Comparison of ENCODE assay signal across 1 cellular context in genomic region chr10:58992830-58993460, GRCh38.
TF ChIP-seq lines count a peak whose summit lies in the region.

No MANE protein-coding gene starts in this region.

TF ChIP-seq in GM23338, 12 proteins besides CTCF, POLR2A, EP300 and RAD21 (continued from another document):
- TF ChIP-seq, protein P1, sequence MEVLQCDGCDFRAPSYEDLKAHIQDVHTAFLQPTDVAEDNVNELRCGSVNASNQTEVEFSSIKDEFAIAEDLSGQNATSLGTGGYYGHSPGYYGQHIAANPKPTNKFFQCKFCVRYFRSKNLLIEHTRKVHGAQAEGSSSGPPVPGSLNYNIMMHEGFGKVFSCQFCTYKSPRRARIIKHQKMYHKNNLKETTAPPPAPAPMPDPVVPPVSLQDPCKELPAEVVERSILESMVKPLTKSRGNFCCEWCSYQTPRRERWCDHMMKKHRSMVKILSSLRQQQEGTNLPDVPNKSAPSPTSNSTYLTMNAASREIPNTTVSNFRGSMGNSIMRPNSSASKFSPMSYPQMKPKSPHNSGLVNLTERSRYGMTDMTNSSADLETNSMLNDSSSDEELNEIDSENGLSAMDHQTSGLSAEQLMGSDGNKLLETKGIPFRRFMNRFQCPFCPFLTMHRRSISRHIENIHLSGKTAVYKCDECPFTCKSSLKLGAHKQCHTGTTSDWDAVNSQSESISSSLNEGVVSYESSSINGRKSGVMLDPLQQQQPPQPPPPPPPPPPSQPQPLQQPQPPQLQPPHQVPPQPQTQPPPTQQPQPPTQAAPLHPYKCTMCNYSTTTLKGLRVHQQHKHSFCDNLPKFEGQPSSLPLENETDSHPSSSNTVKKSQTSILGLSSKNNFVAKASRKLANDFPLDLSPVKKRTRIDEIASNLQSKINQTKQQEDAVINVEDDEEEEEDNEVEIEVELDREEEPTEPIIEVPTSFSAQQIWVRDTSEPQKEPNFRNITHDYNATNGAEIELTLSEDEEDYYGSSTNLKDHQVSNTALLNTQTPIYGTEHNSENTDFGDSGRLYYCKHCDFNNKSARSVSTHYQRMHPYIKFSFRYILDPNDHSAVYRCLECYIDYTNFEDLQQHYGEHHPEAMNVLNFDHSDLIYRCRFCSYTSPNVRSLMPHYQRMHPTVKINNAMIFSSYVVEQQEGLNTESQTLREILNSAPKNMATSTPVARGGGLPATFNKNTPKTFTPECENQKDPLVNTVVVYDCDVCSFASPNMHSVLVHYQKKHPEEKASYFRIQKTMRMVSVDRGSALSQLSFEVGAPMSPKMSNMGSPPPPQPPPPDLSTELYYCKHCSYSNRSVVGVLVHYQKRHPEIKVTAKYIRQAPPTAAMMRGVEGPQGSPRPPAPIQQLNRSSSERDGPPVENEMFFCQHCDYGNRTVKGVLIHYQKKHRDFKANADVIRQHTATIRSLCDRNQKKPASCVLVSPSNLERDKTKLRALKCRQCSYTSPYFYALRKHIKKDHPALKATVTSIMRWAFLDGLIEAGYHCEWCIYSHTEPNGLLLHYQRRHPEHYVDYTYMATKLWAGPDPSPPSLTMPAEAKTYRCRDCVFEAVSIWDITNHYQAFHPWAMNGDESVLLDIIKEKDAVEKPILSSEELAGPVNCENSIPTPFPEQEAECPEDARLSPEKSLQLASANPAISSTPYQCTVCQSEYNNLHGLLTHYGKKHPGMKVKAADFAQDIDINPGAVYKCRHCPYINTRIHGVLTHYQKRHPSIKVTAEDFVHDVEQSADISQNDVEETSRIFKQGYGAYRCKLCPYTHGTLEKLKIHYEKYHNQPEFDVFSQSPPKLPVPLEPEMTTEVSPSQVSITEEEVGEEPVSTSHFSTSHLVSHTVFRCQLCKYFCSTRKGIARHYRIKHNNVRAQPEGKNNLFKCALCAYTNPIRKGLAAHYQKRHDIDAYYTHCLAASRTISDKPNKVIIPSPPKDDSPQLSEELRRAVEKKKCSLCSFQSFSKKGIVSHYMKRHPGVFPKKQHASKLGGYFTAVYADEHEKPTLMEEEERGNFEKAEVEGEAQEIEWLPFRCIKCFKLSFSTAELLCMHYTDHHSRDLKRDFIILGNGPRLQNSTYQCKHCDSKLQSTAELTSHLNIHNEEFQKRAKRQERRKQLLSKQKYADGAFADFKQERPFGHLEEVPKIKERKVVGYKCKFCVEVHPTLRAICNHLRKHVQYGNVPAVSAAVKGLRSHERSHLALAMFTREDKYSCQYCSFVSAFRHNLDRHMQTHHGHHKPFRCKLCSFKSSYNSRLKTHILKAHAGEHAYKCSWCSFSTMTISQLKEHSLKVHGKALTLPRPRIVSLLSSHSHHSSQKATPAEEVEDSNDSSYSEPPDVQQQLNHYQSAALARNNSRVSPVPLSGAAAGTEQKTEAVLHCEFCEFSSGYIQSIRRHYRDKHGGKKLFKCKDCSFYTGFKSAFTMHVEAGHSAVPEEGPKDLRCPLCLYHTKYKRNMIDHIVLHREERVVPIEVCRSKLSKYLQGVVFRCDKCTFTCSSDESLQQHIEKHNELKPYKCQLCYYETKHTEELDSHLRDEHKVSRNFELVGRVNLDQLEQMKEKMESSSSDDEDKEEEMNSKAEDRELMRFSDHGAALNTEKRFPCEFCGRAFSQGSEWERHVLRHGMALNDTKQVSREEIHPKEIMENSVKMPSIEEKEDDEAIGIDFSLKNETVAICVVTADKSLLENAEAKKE (CRISPR knock-in tag; IDR thresholded peaks at IDR 0.05), result no peak
- TF ChIP-seq ZNF114 (CRISPR knock-in tag; IDR thresholded peaks at IDR 0.05), result no peak
- TF ChIP-seq EZH2phosphoT487 (IDR thresholded peaks at IDR 0.05; ENCODE audit: unreplicated experiment), result no peak
- no peak for TF ChIP-seq JUNB (IDR thresholded peaks at IDR 0.05; ENCODE audit: unreplicated experiment)
